ENCODE assay signal across 1 cellular context in genomic region chr10:11684341-11684716, GRCh38.
A peak's percentile ranks its signal among the peaks of the same experiment; 100 is the strongest.
TF ChIP-seq lines count a peak whose summit lies in the region.

No MANE protein-coding gene starts in this region.

TF ChIP-seq in GM12878, 131 proteins besides CTCF, POLR2A, EP300 and RAD21:
- 0 out of 2 replicates have a peak, but pooled peaks have one; percentile 40 for TF ChIP-seq ZNF384 (IDR thresholded peaks at IDR 0.05; ENCODE audit: borderline replicate concordance, low read depth, low read length)
- 0 out of 2 replicates have a peak, but pooled peaks have one; percentile 20 for TF ChIP-seq ZNF687 (IDR thresholded peaks at IDR 0.05)
- peak; percentile 14; the same call in 1 of the 2 replicates for TF ChIP-seq RUNX3 (IDR thresholded peaks at IDR 0.05; ENCODE audit: low read length)
- 0 out of 2 replicates have a peak, but pooled peaks have one; percentile 32 for TF ChIP-seq PKNOX1 (IDR thresholded peaks at IDR 0.05)
